ENCODE assay signal across 24 cellular contexts in genomic region chr2:213090772-213091171, GRCh38.
"Had no signal": no experiment of that assay in that cellular context is flagged by ENCODE, and none has a peak within 500 bp of the region (broad histone marks: within the 10 kb centered on the region; RNA-seq: fewer than 3 reads in every experiment).

No MANE protein-coding gene starts in this region.

- H3K27ac ChIP-seq: HL-60, KMS-11, RWPE1 had no signal

- DNase-seq: Kasumi-1; MM.1S; NCI-H1105; NCI-H1417; NCI-H1436 treated with DMSO at 0.1 percent for 48 hours; NCI-H1694; NCI-H187 treated with DMSO at 0.1 percent for 48 hours; NCI-H2029 treated with DMSO at 0.1 percent for 48 hours; NCI-H2227 treated with DMSO at 0.1 percent for 48 hours; NCI-H510A; NCI-H524 treated with DMSO at 0.1 percent for 48 hours; NCI-H69; NCI-H774; NK-92 treated with Interleukin-12 subunit alpha and Interleukin-12 subunit beta, amount 100 ng/mL, for 24 hours; PC-3; SHP77; SK-N-SH; SW 1271 had no signal

- H3K4me3 Mint-ChIP-seq: IgD-negative memory B cell had no signal

- H3K27ac Mint-ChIP-seq: IgD-negative memory B cell had no signal

- H3K4me3 ChIP-seq: K562 had no signal

- H3K36me3 Mint-ChIP-seq: IgD-negative memory B cell had no signal

- ATAC-seq: K562, Panc1, PC-3 had no signal

- H3K9ac ChIP-seq: KMS-11, SK-N-SH had no signal

- H3K4me2 ChIP-seq: KMS-11, SK-N-SH had no signal

- H3K27me3 Mint-ChIP-seq: IgD-negative memory B cell had no signal

- H3K9me3 ChIP-seq: SK-N-SH had no signal
